1 cellular context compared by ENCODE assay signal in the genomic region with DNA sequence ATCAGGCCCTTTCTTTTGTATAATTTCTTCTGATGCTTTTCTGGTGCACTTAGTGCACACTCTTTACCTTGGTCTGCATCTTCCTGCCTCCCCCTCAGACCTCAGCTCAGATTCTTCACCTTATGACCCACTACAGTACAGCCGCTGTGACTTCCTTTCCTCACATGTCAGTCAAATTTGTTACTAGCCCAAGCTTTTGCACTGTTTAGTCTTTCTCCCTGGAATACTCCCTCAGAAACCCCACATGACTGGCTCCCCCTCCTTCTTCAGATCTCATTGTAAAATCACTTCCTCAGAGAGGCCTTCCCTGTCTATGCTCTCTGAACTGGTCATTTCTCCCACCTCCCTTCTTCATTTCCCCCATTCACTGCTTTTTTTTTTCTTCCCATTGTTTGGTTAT.
TF ChIP-seq lines count a peak whose summit lies in the region.

No MANE protein-coding gene starts in this region.

TF ChIP-seq in K562, 482 proteins besides CTCF, POLR2A, EP300 and RAD21:
- TF ChIP-seq PKNOX1 (IDR thresholded peaks at IDR 0.05) (peak; percentile 27; the same call in 1 of the 2 replicates), CHCHD3 (CRISPR knock-in tag; IDR thresholded peaks at IDR 0.05) (no peak), YY1 (IDR thresholded peaks at IDR 0.05; ENCODE audit: borderline replicate concordance in 1 of 3, control insufficient read depth in 1 of 3, extremely low read depth in 1 of 3, insufficient read depth in 3 of 3, insufficient read length in 1 of 3, insufficient replicate concordance in 2 of 3, low read depth in 1 of 3, low read length in 2 of 3) (no peak), MIER1 (IDR thresholded peaks at IDR 0.05; ENCODE audit: low read depth) (no peak), TOE1 (IDR thresholded peaks at IDR 0.05; ENCODE audit: borderline replicate concordance) (no peak), TOE1 (CRISPR knock-in tag; IDR thresholded peaks at IDR 0.05; ENCODE audit: borderline replicate concordance, low read depth) (no peak)
